ENCODE assay signal across 16 cellular contexts in genomic region chr1:21590116-21590905, GRCh38.
DNase-seq lines count a peak whose midpoint lies in the region; ATAC-seq and TF ChIP-seq lines count a peak whose summit lies in the region.
"Had no signal": no experiment of that assay in that cellular context is flagged by ENCODE, and none has a peak within 500 bp of the region (broad histone marks: within the 10 kb centered on the region; RNA-seq: fewer than 3 reads in every experiment).

No MANE protein-coding gene starts in this region.

- H3K4me1 ChIP-seq in SK-N-SH (ENCODE audit: control insufficient read depth in 1 of 2, insufficient read depth in 2 of 2, low read depth in 1 of 2, low read length in 1 of 2) (peaks cover 2 to 28% of the 10 kb centered on the region in 2 experiments; a peak in 2 of 4 replicates), hepatocyte (ENCODE audit: insufficient read depth) (peaks cover 29% of the 10 kb centered on the region)

- no peak for TF ChIP-seq RAD21 in SK-N-SH (IDR thresholded peaks at IDR 0.05; ENCODE audit: low read length)

- ATAC-seq in SK-N-SH treated with all-trans-retinoic acid at 6 μM for 48 hours (no peak; the same call in 2 of the 3 replicates), HG03025 (IDR thresholded peaks at IDR 0.05; ENCODE audit: low FRiP score, unreplicated experiment) (no peak), HG02981 (IDR thresholded peaks at IDR 0.05; ENCODE audit: unreplicated experiment) (no peak)
- ATAC-seq: activated CD8-positive, alpha-beta memory T cell treated with anti-CD3 and anti-CD28 coated beads, Interleukin-2, amount 10 ng/mL, durations not matched to agents 7 days and 5 days; PC-3; T-cell had no signal

- TF ChIP-seq EP300 in SK-N-SH (IDR thresholded peaks at IDR 0.05; ENCODE audit: borderline replicate concordance in 1 of 2, low read depth in 1 of 2, low read length in 1 of 2): no peak; a peak in 1 of 4 replicates

- H3K79me2 ChIP-seq in SK-N-SH (ENCODE audit: insufficient read depth) (no peaks in the 10 kb centered on the region), hepatocyte (no peaks in the 10 kb centered on the region)

- CTCF ChIA-PET in SK-N-SH (lab: Yijun Ruan, JAX): interaction anchor here (1.5 to 1.7 kb wide), 2 partner anchors 15 to 70 kb away, joined by 5 read pairs; no protein-coding TSS in a partner anchor

- peak; percentile 84 for DNase-seq in SK-N-SH
- peak; percentile 69 for DNase-seq in NCI-H82 treated with DMSO at 0.1 percent for 48 hours (lab: John Stamatoyannopoulos, UW; ENCODE audit: unreplicated experiment)
- peak; percentile 30 for DNase-seq in hepatocyte (ENCODE audit: low spot score)
- DNase-seq in superior temporal gyrus (ENCODE audit: extremely low spot score): peak; percentile 16
- DNase-seq in AG08395 (ENCODE audit: low spot score): no peak
- DNase-seq: activated CD4-positive, CD25-positive, alpha-beta regulatory T cell; activated CD8-positive, alpha-beta memory T cell treated with anti-CD3 and anti-CD28 coated beads, Interleukin-2, amount 10 ng/mL, durations not matched to agents 7 days and 5 days; activated naive CD4-positive, alpha-beta T cell; effector CD4-positive, alpha-beta T cell; naive B cell; NCI-H2107; PC-3; T-cell had no signal

- no peak overlapping the region for H3K9ac ChIP-seq in SK-N-SH

- H3K4me3 ChIP-seq in SK-N-SH (ENCODE audit: low read depth in 2 of 2, low read length in 1 of 2) (no peak overlapping the region), hepatocyte (no peak overlapping the region)

- H3K9me2 ChIP-seq in SK-N-SH (no peaks in the 10 kb centered on the region), hepatocyte (replicated peaks; ENCODE audit: insufficient read depth) (no peaks in the 10 kb centered on the region)

- WGBS in SK-N-SH (ENCODE audit: low lambda C conversion rate): 56% methylated on average over 6 of the region's 25 CpGs
- WGBS in hepatocyte (ENCODE audit: low lambda C conversion rate, missing lambda C conversion rate): 43% methylated on average over 23 of the region's 25 CpGs

- H3K27ac ChIP-seq in SK-N-SH (ENCODE audit: low read depth in 2 of 2, low read length in 1 of 2) (no peak overlapping the region; a peak in 1 of 4 replicates), hepatocyte (no peak overlapping the region)

- H3K27me3 ChIP-seq in SK-N-SH (ENCODE audit: insufficient read depth): no peaks in the 10 kb centered on the region
- no peaks in the 10 kb centered on the region for H3K27me3 ChIP-seq in hepatocyte

- no peaks in the 10 kb centered on the region for H3F3A ChIP-seq in SK-N-SH (replicated peaks; ENCODE audit: insufficient read depth)

- TF ChIP-seq CTCF in SK-N-SH (IDR thresholded peaks at IDR 0.05) (no peak), hepatocyte (IDR thresholded peaks at IDR 0.05; ENCODE audit: poor library complexity) (no peak)

- H3K36me3 ChIP-seq in SK-N-SH (replicated peaks in 1 of 2; ENCODE audit: control insufficient read depth in 1 of 2, insufficient read depth in 2 of 2, low read length in 1 of 2) (no peaks in the 10 kb centered on the region), hepatocyte (replicated peaks; ENCODE audit: insufficient read depth, low read depth) (no peaks in the 10 kb centered on the region)

- H3K9me3 ChIP-seq in SK-N-SH: no peaks in the 10 kb centered on the region
- H3K9me3 ChIP-seq in hepatocyte (ENCODE audit: low read depth): no peaks in the 10 kb centered on the region

- H3K4me2 ChIP-seq in SK-N-SH (no peak overlapping the region), hepatocyte (no peak overlapping the region)

- H2AFZ ChIP-seq in SK-N-SH (ENCODE audit: low read depth): no peak overlapping the region
- no peak overlapping the region for H2AFZ ChIP-seq in hepatocyte

- POLR2A ChIA-PET in SK-N-SH (lab: Yijun Ruan, JAX): no interaction called here

- H4K20me1 ChIP-seq in SK-N-SH (ENCODE audit: insufficient read depth) (no peaks in the 10 kb centered on the region), hepatocyte (ENCODE audit: insufficient read depth, poor library complexity, severe bottlenecking) (no peaks in the 10 kb centered on the region)

TF ChIP-seq in SK-N-SH, 30 proteins besides CTCF, POLR2A, EP300 and RAD21:
- TF ChIP-seq GABPA (IDR thresholded peaks at IDR 0.05; ENCODE audit: low read depth): no peak
- TF ChIP-seq FOXJ3 (CRISPR knock-in tag; IDR thresholded peaks at IDR 0.05): peak; percentile 58
- TF ChIP-seq TEAD4 (IDR thresholded peaks at IDR 0.05; ENCODE audit: borderline replicate concordance, insufficient read depth): no peak
- TF ChIP-seq TCF12 (IDR thresholded peaks at IDR 0.05): peak; percentile 8; the same call in 1 of the 2 replicates
- TF ChIP-seq MXI1 (IDR thresholded peaks at IDR 0.05; ENCODE audit: low read depth, low read length): no peak
- TF ChIP-seq SMC3 (IDR thresholded peaks at IDR 0.05; ENCODE audit: low read depth, low read length): no peak

TF ChIP-seq in SK-N-SH treated with all-trans-retinoic acid at 6 μM for 48 hours, 23 proteins besides CTCF, POLR2A, EP300 and RAD21:
- no peak for TF ChIP-seq SNAI2 (CRISPR knock-in tag; IDR thresholded peaks at IDR 0.05)
- no peak for TF ChIP-seq ESRRG (CRISPR knock-in tag; IDR thresholded peaks at IDR 0.05)
- no peak for TF ChIP-seq PPARA (CRISPR knock-in tag; IDR thresholded peaks at IDR 0.05; ENCODE audit: borderline replicate concordance)
- no peak for TF ChIP-seq BACH2 (CRISPR knock-in tag; IDR thresholded peaks at IDR 0.05; ENCODE audit: borderline replicate concordance)
- TF ChIP-seq GLIS3 (CRISPR knock-in tag; IDR thresholded peaks at IDR 0.05): no peak
- TF ChIP-seq PATZ1 (CRISPR knock-in tag; IDR thresholded peaks at IDR 0.05; ENCODE audit: borderline replicate concordance): no peak
- TF ChIP-seq TCF4 (CRISPR knock-in tag; IDR thresholded peaks at IDR 0.05; ENCODE audit: borderline replicate concordance): no peak
- TF ChIP-seq ZFP30 (CRISPR knock-in tag; IDR thresholded peaks at IDR 0.05): no peak
